Comparison of ENCODE assay signal across 29 cellular contexts in genomic region chr17:34733351-34733750, GRCh38.
"Had no signal": no experiment of that assay in that cellular context is flagged by ENCODE, and none has a peak within 500 bp of the region (broad histone marks: within the 10 kb centered on the region; RNA-seq: fewer than 3 reads in every experiment).

No MANE protein-coding gene starts in this region.

- H3K4me3 Mint-ChIP-seq: activated B cell treated with CpG ODN at 0.5 μM for 24 hours; activated CD8-positive, alpha-beta T cell treated with anti-CD3 and anti-CD28 coated beads for 36 hours; activated naive CD4-positive, alpha-beta T cell treated with anti-CD3 and anti-CD28 coated beads, Interleukin-2, amount 10 ng/mL, durations not matched to agents 7 days and 5 days; activated naive CD8-positive, alpha-beta T cell treated with anti-CD3 and anti-CD28 coated beads, Interleukin-2, amount 10 ng/mL, durations not matched to agents 7 days and 5 days; activated T-cell treated with anti-CD3 and anti-CD28 coated beads, Interleukin-2, amount 50 U/mL, for 24 hours; activated T-cell treated with anti-CD3 and anti-CD28 coated beads, Interleukin-2, amount 50 U/mL, for 72 hours; brain; dendritic cell treated with granulocyte-macrophage colony-stimulating factor and Interleukin-4, amounts not matched to agents 40 ng/mL and 50 ng/mL, for 4 days; T-helper 17 cell; T-helper 2 cell treated with Interferon-gamma antibody and Interleukin-4, amounts not matched to agents 5 μg/mL and 100 μg/mL, for 36 hours had no signal

- DNase-seq: activated B cell treated with CpG ODN at 0.5 μM for 24 hours; activated CD4-positive, alpha-beta T cell treated with anti-CD3 and anti-CD28 coated beads for 48 hours; activated CD4-positive, alpha-beta T cell treated with anti-CD3 and anti-CD28 coated beads, Interleukin-2, amount 50 U/mL, for 1 hour; activated CD4-positive, alpha-beta T cell treated with anti-CD3 and anti-CD28 coated beads, Interleukin-2, amount 50 U/mL, for 48 hours; activated CD8-positive, alpha-beta memory T cell treated with anti-CD3 and anti-CD28 coated beads for 24 hours; activated CD8-positive, alpha-beta T cell treated with anti-CD3 and anti-CD28 coated beads for 36 hours; activated gamma-delta T cell; activated naive CD4-positive, alpha-beta T cell; activated naive CD4-positive, alpha-beta T cell treated with anti-CD3 and anti-CD28 coated beads, Interleukin-2, amount 10 ng/mL, durations not matched to agents 7 days and 5 days; activated naive CD8-positive, alpha-beta T cell treated with anti-CD3 and anti-CD28 coated beads, Interleukin-2, amount 10 ng/mL, durations not matched to agents 7 days and 5 days; activated T-cell treated with anti-CD3 and anti-CD28 coated beads for 4 hours; activated T-cell treated with anti-CD3 and anti-CD28 coated beads, Interleukin-2, amount 50 U/mL, for 24 hours; activated T-cell treated with anti-CD3 and anti-CD28 coated beads, Interleukin-2, amount 50 U/mL, for 72 hours; central memory CD4-positive, alpha-beta T cell; cerebellar nuclear complex; dorsolateral prefrontal cortex; effector memory CD4-positive, alpha-beta T cell; erythroblast; foreskin keratinocyte; T-helper 1 cell; T-helper 17 cell; T1000; WERI-Rb-1 had no signal

- H3K27ac Mint-ChIP-seq: activated B cell treated with CpG ODN at 0.5 μM for 24 hours; activated CD8-positive, alpha-beta T cell treated with anti-CD3 and anti-CD28 coated beads for 36 hours; activated naive CD4-positive, alpha-beta T cell treated with anti-CD3 and anti-CD28 coated beads, Interleukin-2, amount 10 ng/mL, durations not matched to agents 7 days and 5 days; activated naive CD8-positive, alpha-beta T cell treated with anti-CD3 and anti-CD28 coated beads, Interleukin-2, amount 10 ng/mL, durations not matched to agents 7 days and 5 days; activated T-cell treated with anti-CD3 and anti-CD28 coated beads, Interleukin-2, amount 50 U/mL, for 24 hours; activated T-cell treated with anti-CD3 and anti-CD28 coated beads, Interleukin-2, amount 50 U/mL, for 72 hours; brain; dendritic cell treated with granulocyte-macrophage colony-stimulating factor and Interleukin-4, amounts not matched to agents 40 ng/mL and 50 ng/mL, for 4 days; T-helper 17 cell; T-helper 2 cell treated with Interferon-gamma antibody and Interleukin-4, amounts not matched to agents 5 μg/mL and 100 μg/mL, for 36 hours had no signal

- ATAC-seq: activated CD4-positive, CD25-positive, alpha-beta regulatory T cell treated with anti-CD3 and anti-CD28 coated beads, Interleukin-2, amount 50 U/mL, for 24 hours; activated CD8-positive, alpha-beta T cell treated with anti-CD3 and anti-CD28 coated beads for 36 hours; activated naive CD4-positive, alpha-beta T cell treated with anti-CD3 and anti-CD28 coated beads, Interleukin-2, amount 50 U/mL, for 72 hours; activated T-cell treated with anti-CD3 and anti-CD28 coated beads, Interleukin-2, amount 50 U/mL, for 72 hours; foreskin keratinocyte; gastroesophageal sphincter; T-helper 17 cell had no signal

- H3K9me3 Mint-ChIP-seq: activated CD8-positive, alpha-beta T cell treated with anti-CD3 and anti-CD28 coated beads for 36 hours; activated naive CD4-positive, alpha-beta T cell treated with anti-CD3 and anti-CD28 coated beads, Interleukin-2, amount 10 ng/mL, durations not matched to agents 7 days and 5 days; activated naive CD4-positive, alpha-beta T cell treated with anti-CD3 and anti-CD28 coated beads, Interleukin-2, amount 50 U/mL, for 72 hours; activated naive CD8-positive, alpha-beta T cell treated with anti-CD3 and anti-CD28 coated beads, Interleukin-2, amount 10 ng/mL, durations not matched to agents 7 days and 5 days; activated T-cell treated with anti-CD3 and anti-CD28 coated beads, Interleukin-2, amount 50 U/mL, for 24 hours; dendritic cell treated with granulocyte-macrophage colony-stimulating factor and Interleukin-4, amounts not matched to agents 40 ng/mL and 50 ng/mL, for 4 days; T-helper 2 cell treated with Interferon-gamma antibody and Interleukin-4, amounts not matched to agents 5 μg/mL and 100 μg/mL, for 36 hours had no signal

- H3K36me3 Mint-ChIP-seq: activated naive CD4-positive, alpha-beta T cell treated with anti-CD3 and anti-CD28 coated beads, Interleukin-2, amount 10 ng/mL, durations not matched to agents 7 days and 5 days; activated naive CD4-positive, alpha-beta T cell treated with anti-CD3 and anti-CD28 coated beads, Interleukin-2, amount 50 U/mL, for 72 hours; activated naive CD8-positive, alpha-beta T cell treated with anti-CD3 and anti-CD28 coated beads, Interleukin-2, amount 10 ng/mL, durations not matched to agents 7 days and 5 days; brain had no signal

- H3K4me1 Mint-ChIP-seq: activated B cell treated with CpG ODN at 0.5 μM for 24 hours; activated naive CD4-positive, alpha-beta T cell treated with anti-CD3 and anti-CD28 coated beads, Interleukin-2, amount 10 ng/mL, durations not matched to agents 7 days and 5 days; activated naive CD8-positive, alpha-beta T cell treated with anti-CD3 and anti-CD28 coated beads, Interleukin-2, amount 10 ng/mL, durations not matched to agents 7 days and 5 days; T-helper 17 cell had no signal
